ENCODE assay signal across 1 cellular context in genomic region chr6:132819405-132820145, GRCh38.
TF ChIP-seq lines count a peak whose summit lies in the region.

No MANE protein-coding gene starts in this region.

TF ChIP-seq in A549, 52 proteins besides CTCF, POLR2A, EP300 and RAD21 (continued from another document):
- TF ChIP-seq PBX3 (IDR thresholded peaks at IDR 0.05), result 0 out of 2 replicates have a peak, but pooled peaks have one; percentile 53
- no peak for TF ChIP-seq RFX5 (IDR thresholded peaks at IDR 0.05)
- TF ChIP-seq FOSL2 (IDR thresholded peaks at IDR 0.05), result no peak
- TF ChIP-seq FOSL2 (CRISPR knock-in tag; IDR thresholded peaks at IDR 0.05), result peak; percentile 55
